ENCODE assay signal across 1 cellular context in genomic region chr17:28953444-28954118, GRCh38.
A peak's percentile ranks its signal among the peaks of the same experiment; 100 is the strongest.
TF ChIP-seq lines count a peak whose summit lies in the region.

No MANE protein-coding gene starts in this region.

TF ChIP-seq in GM12878, 131 proteins besides CTCF, POLR2A, EP300 and RAD21 (continued from another document):
- TF ChIP-seq MEF2B (IDR thresholded peaks at IDR 0.05; ENCODE audit: partially characterized antibody, poor library complexity, severe bottlenecking) (peak; percentile 11), RB1 (IDR thresholded peaks at IDR 0.05; ENCODE audit: borderline replicate concordance) (peak; percentile 41; the same call in 1 of the 2 replicates), TBL1XR1 (IDR thresholded peaks at IDR 0.05; ENCODE audit: low read depth, low read length) (no peak), RELA (IDR thresholded peaks at IDR 0.05; ENCODE audit: borderline replicate concordance, partially characterized antibody) (no peak), JUNB (IDR thresholded peaks at IDR 0.05) (no peak), PAX5 (IDR thresholded peaks at IDR 0.05; ENCODE audit: borderline replicate concordance, low read depth, low read length) (no peak), RUNX3 (IDR thresholded peaks at IDR 0.05; ENCODE audit: low read length) (no peak), TCF12 (IDR thresholded peaks at IDR 0.05; ENCODE audit: low read depth, low read length) (no peak), TCF3 (IDR thresholded peaks at IDR 0.05; ENCODE audit: borderline replicate concordance, insufficient read depth, low read depth, low read length) (no peak), BACH1 (IDR thresholded peaks at IDR 0.05; ENCODE audit: borderline replicate concordance) (no peak), DPF2 (IDR thresholded peaks at IDR 0.05) (no peak), RAD51 (IDR thresholded peaks at IDR 0.05) (no peak), MXI1 (IDR thresholded peaks at IDR 0.05; ENCODE audit: low read depth, low read length) (0 out of 2 replicates have a peak, but pooled peaks have one; percentile 38), YY1 (IDR thresholded peaks at IDR 0.05; ENCODE audit: low read depth, low read length) (0 out of 2 replicates have a peak, but pooled peaks have one; percentile 23)
- TF ChIP-seq, protein P1, sequence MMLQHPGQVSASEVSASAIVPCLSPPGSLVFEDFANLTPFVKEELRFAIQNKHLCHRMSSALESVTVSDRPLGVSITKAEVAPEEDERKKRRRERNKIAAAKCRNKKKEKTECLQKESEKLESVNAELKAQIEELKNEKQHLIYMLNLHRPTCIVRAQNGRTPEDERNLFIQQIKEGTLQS (IDR thresholded peaks at IDR 0.05; ENCODE audit: borderline replicate concordance, extremely low read depth, low read depth, low read length) = no peak
TF ChIP-seq in GM12878: peak in this region for 8.
